18 cellular contexts compared by ENCODE assay signal in the genomic region with DNA sequence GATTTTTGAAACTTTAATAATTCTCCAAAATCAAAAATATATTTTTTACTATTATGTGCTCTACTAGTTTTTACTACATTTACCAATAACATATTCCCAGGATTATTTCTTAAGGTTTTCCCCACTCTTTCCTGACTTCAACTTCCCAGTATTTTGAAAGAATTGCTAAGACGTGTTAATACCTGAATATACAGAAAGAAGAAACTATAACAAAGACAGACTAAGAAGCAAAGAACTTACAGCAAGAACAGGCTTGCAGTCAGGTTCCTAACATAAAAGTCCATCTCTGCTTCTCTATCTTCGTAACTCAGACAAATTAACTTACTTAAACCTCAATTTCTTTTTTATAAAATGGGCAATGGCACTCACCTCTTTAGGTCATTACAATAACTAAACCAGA.
DNase-seq lines count a peak whose midpoint lies in the region; ATAC-seq and TF ChIP-seq lines count a peak whose summit lies in the region.
"Had no signal": no experiment of that assay in that cellular context is flagged by ENCODE, and none has a peak within 500 bp of the region (broad histone marks: within the 10 kb centered on the region; RNA-seq: fewer than 3 reads in every experiment).

No MANE protein-coding gene starts in this region.

- H3K4me1 Mint-ChIP-seq in activated naive CD4-positive, alpha-beta T cell treated with anti-CD3 and anti-CD28 coated beads, Interleukin-2, amount 50 U/mL, for 24 hours, result no peaks in the 10 kb centered on the region
- no peaks in the 10 kb centered on the region for H3K4me1 Mint-ChIP-seq in stimulated activated memory B cell treated with anti-CD40 and anti-IgM and Interleukin-4, amounts not matched to agents 10 μg/mL and 1 μg/mL and 100 μg/mL, for 72 hours

- no peak overlapping the region for H3K4me3 Mint-ChIP-seq in activated naive CD4-positive, alpha-beta T cell treated with anti-CD3 and anti-CD28 coated beads, Interleukin-2, amount 50 U/mL, for 24 hours
- no peak overlapping the region for H3K4me3 Mint-ChIP-seq in stimulated activated memory B cell treated with anti-CD40 and anti-IgM and Interleukin-4, amounts not matched to agents 10 μg/mL and 1 μg/mL and 100 μg/mL, for 72 hours
- H3K4me3 Mint-ChIP-seq: CD4-positive, alpha-beta memory T cell; HFFc6 had no signal

- POLR2A ChIA-PET in RWPE1 (lab: Yijun Ruan, JAX; ENCODE audit: low non-redundant PET), result no interaction called here

- H3K27me3 Mint-ChIP-seq in activated naive CD4-positive, alpha-beta T cell treated with anti-CD3 and anti-CD28 coated beads, Interleukin-2, amount 50 U/mL, for 24 hours, result no peaks in the 10 kb centered on the region
- no peaks in the 10 kb centered on the region for H3K27me3 Mint-ChIP-seq in stimulated activated memory B cell treated with anti-CD40 and anti-IgM and Interleukin-4, amounts not matched to agents 10 μg/mL and 1 μg/mL and 100 μg/mL, for 72 hours
- H3K27me3 Mint-ChIP-seq: CD4-positive, alpha-beta memory T cell had no signal

- no peaks in the 10 kb centered on the region for H3K9me3 Mint-ChIP-seq in activated naive CD4-positive, alpha-beta T cell treated with anti-CD3 and anti-CD28 coated beads, Interleukin-2, amount 50 U/mL, for 24 hours
- no peaks in the 10 kb centered on the region for H3K9me3 Mint-ChIP-seq in stimulated activated memory B cell treated with anti-CD40 and anti-IgM and Interleukin-4, amounts not matched to agents 10 μg/mL and 1 μg/mL and 100 μg/mL, for 72 hours
- H3K9me3 Mint-ChIP-seq: CD4-positive, alpha-beta memory T cell; HFFc6 had no signal

- H3K27ac ChIP-seq in RWPE1 (no peak overlapping the region), foreskin keratinocyte (peak overlapping the region; percentile 76), SJCRH30 (no peak overlapping the region)
- H3K27ac ChIP-seq: C4-2B had no signal

- H3K4me1 ChIP-seq in foreskin keratinocyte, result peaks cover 6% of the 10 kb centered on the region
- no peaks in the 10 kb centered on the region for H3K4me1 ChIP-seq in SJCRH30
- H3K4me1 ChIP-seq: BE2C had no signal

- no peak for DNase-seq in activated naive CD4-positive, alpha-beta T cell treated with anti-CD3 and anti-CD28 coated beads, Interleukin-2, amount 50 U/mL, for 16 hours
- DNase-seq in RWPE1 (ENCODE audit: low spot score) (peak; percentile 15), foreskin keratinocyte (peak; percentile 61 to 79), SJCRH30 (no peak), AG20443 (ENCODE audit: low spot score) (no peak), NCI-H2227 treated with DMSO at 0.1 percent for 48 hours (lab: John Stamatoyannopoulos, UW) (no peak)
- DNase-seq: 8988T; ACHN; BE2C; CD4-positive, alpha-beta memory T cell; DMS153; DMS79 treated with DMSO at 0.1 percent for 48 hours; EL; HCEC 1CT; HFFc6 had no signal

- peaks cover 2% of the 10 kb centered on the region; the same call in 1 of the 2 replicates for H3K36me3 ChIP-seq in SJCRH30
- H3K36me3 ChIP-seq: BE2C had no signal

- H3K9me3 ChIP-seq in SJCRH30 (replicated peaks), result no peaks in the 10 kb centered on the region
- H3K9me3 ChIP-seq: BE2C had no signal

- no peak overlapping the region for H3K4me3 ChIP-seq in SJCRH30

- TF ChIP-seq CTCF in RWPE1 (conservative IDR thresholded peaks at IDR 0.05; ENCODE audit: low read depth), result no peak
- no peak for TF ChIP-seq CTCF in foreskin keratinocyte (conservative IDR thresholded peaks at IDR 0.05)

- H3K27me3 ChIP-seq in foreskin keratinocyte (no peaks in the 10 kb centered on the region), SJCRH30 (no peaks in the 10 kb centered on the region)
- H3K27me3 ChIP-seq: BE2C had no signal

- CTCF ChIA-PET in RWPE1 (lab: Yijun Ruan, JAX), result no interaction called here

- peak overlapping the region; percentile 57 for H3K27ac Mint-ChIP-seq in activated naive CD4-positive, alpha-beta T cell treated with anti-CD3 and anti-CD28 coated beads, Interleukin-2, amount 50 U/mL, for 24 hours
- peak overlapping the region; percentile 19 for H3K27ac Mint-ChIP-seq in stimulated activated memory B cell treated with anti-CD40 and anti-IgM and Interleukin-4, amounts not matched to agents 10 μg/mL and 1 μg/mL and 100 μg/mL, for 72 hours
- H3K27ac Mint-ChIP-seq: HFFc6 had no signal

- H3K36me3 Mint-ChIP-seq in activated naive CD4-positive, alpha-beta T cell treated with anti-CD3 and anti-CD28 coated beads, Interleukin-2, amount 50 U/mL, for 24 hours, result peaks cover 15% of the 10 kb centered on the region
- peaks cover 30% of the 10 kb centered on the region for H3K36me3 Mint-ChIP-seq in stimulated activated memory B cell treated with anti-CD40 and anti-IgM and Interleukin-4, amounts not matched to agents 10 μg/mL and 1 μg/mL and 100 μg/mL, for 72 hours

- peak; percentile 59 for ATAC-seq in foreskin keratinocyte
- ATAC-seq in stimulated activated memory B cell treated with anti-CD40 and anti-IgM and Interleukin-4, amounts not matched to agents 10 μg/mL and 1 μg/mL and 100 μg/mL, for 72 hours, result no peak

Comparison
In these comparisons a context has a peak if more than half of its experiments do, and no peak if none do; other contexts are left out.
1. DNase-seq: peak in RWPE1 (single experiment) and foreskin keratinocyte (2 of 2); none in activated naive CD4-positive, alpha-beta T cell treated with anti-CD3 and anti-CD28 coated beads, Interleukin-2, amount 50 U/mL, for 16 hours (single experiment), SJCRH30 (0 of 2), AG20443 (single experiment) and NCI-H2227 treated with DMSO at 0.1 percent for 48 hours (single experiment).